In the genomic region with DNA sequence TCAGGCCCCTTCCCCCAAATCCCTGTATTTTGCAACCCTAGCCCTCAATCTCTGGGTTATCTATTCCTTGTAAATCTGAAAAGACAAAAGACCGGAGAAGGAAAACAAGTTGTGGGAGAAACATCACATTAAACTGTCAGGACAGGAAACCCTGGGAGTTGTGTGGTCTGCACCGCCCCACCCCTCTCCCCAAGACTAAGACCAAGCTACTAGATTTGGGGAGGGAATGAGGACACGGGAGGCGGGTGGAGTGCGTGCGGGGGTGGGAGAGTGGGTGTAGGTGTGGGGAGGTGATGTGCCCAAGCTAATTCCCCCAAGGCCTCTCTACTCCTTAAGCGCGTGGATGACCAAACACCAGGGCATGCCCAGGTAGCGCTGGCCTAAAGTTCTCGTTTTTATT, we compare ENCODE assay signal across 1 cellular context.
TF ChIP-seq lines count a peak whose summit lies in the region.

No MANE protein-coding gene starts in this region.

TF ChIP-seq in GM12891, 5 proteins besides CTCF, POLR2A, EP300 and RAD21:
- TF ChIP-seq POU2F2 (IDR thresholded peaks at IDR 0.05; ENCODE audit: low read depth, low read length): no peak
- TF ChIP-seq PAX5 (IDR thresholded peaks at IDR 0.05; ENCODE audit: insufficient read depth, low read length, severe bottlenecking): no peak
- TF ChIP-seq TAF1 (IDR thresholded peaks at IDR 0.05; ENCODE audit: low read depth, low read length): no peak
- no peak for TF ChIP-seq POLR2AphosphoS5 (IDR thresholded peaks at IDR 0.05; ENCODE audit: low read depth, low read length)
- no peak for TF ChIP-seq SPI1 (IDR thresholded peaks at IDR 0.05; ENCODE audit: low read depth, low read length)
